Comparison of ENCODE assay signal across 20 cellular contexts in genomic region chr13:58979851-58980250, GRCh38.
"Had no signal": no experiment of that assay in that cellular context is flagged by ENCODE, and none has a peak within 500 bp of the region (broad histone marks: within the 10 kb centered on the region; RNA-seq: fewer than 3 reads in every experiment).

No MANE protein-coding gene starts in this region.

- H3K4me3 ChIP-seq: MG63 had no signal

- ATAC-seq: Panc1, PC-3, SK-N-SH treated with all-trans-retinoic acid at 6 μM for 48 hours had no signal

- H3K27ac ChIP-seq: RWPE1 had no signal

- DNase-seq: Karpas-422, KG1, MG63, NCI-H1092, NCI-H1105 treated with DMSO at 0.1 percent for 48 hours, NCI-H1417 treated with DMSO at 0.1 percent for 48 hours, NCI-H146, NCI-H1694 treated with DMSO at 0.1 percent for 48 hours, NCI-H1930, NCI-H2171 treated with DMSO at 0.1 percent for 48 hours, NCI-H345, NCI-H524, NCI-H526 treated with DMSO at 0.1 percent for 48 hours, NCI-H748 treated with DMSO at 0.1 percent for 48 hours, PC-3, SHP77, T-helper 1 cell had no signal

- H3K9me3 ChIP-seq: MG63 had no signal

- H3K36me3 ChIP-seq: MG63 had no signal

- H3K27me3 ChIP-seq: MG63 had no signal
